In genomic region chr6:91081452-91082067, GRCh38 we compare ENCODE assay signal across 9 cellular contexts.
A peak's percentile ranks its signal among the peaks of the same experiment; 100 is the strongest.
DNase-seq lines count a peak whose midpoint lies in the region; ATAC-seq and TF ChIP-seq lines count a peak whose summit lies in the region.
"Had no signal": no experiment of that assay in that cellular context is flagged by ENCODE, and none has a peak within 500 bp of the region (broad histone marks: within the 10 kb centered on the region; RNA-seq: fewer than 3 reads in every experiment).

No MANE protein-coding gene starts in this region.

- no peaks in the 10 kb centered on the region for H3K36me3 ChIP-seq in KMS-11 (ENCODE audit: insufficient read depth)

- H3K9ac ChIP-seq in KMS-11: no peak overlapping the region

- no peaks in the 10 kb centered on the region for H3K27me3 Mint-ChIP-seq in endothelial cell (ENCODE audit: unreplicated experiment)

- no peaks in the 10 kb centered on the region for H3K79me2 ChIP-seq in KMS-11 (ENCODE audit: insufficient read depth, low read depth)

- H4K20me1 ChIP-seq in KMS-11 (ENCODE audit: insufficient read depth): no peaks in the 10 kb centered on the region

- no peaks in the 10 kb centered on the region for H3K36me3 Mint-ChIP-seq in endothelial cell (ENCODE audit: low read depth, unreplicated experiment)
- H3K36me3 Mint-ChIP-seq: T-cell had no signal

- no peak overlapping the region for H3K4me3 Mint-ChIP-seq in endothelial cell (ENCODE audit: unreplicated experiment)
- H3K4me3 Mint-ChIP-seq: T-cell had no signal

- no peak overlapping the region for H3K4me2 ChIP-seq in KMS-11

- peak; percentile 23 for DNase-seq in DMS114 treated with DMSO at 0.1 percent for 48 hours (lab: John Stamatoyannopoulos, UW; ENCODE audit: unreplicated experiment)
- DNase-seq in OCI-M1 (lab: John Stamatoyannopoulos, UW): peak; percentile 79
- peak; percentile 41 for DNase-seq in endothelial cell (ENCODE audit: low spot score)
- DNase-seq in myocyte (ENCODE audit: low read depth): peak; percentile 61
- no peak for DNase-seq in activated effector memory CD4-positive, alpha-beta T cell treated with Interleukin-2 at 50 U/mL for 16 hours
- DNase-seq in activated CD4-positive, CD25-positive, alpha-beta regulatory T cell (lab: John Stamatoyannopoulos, UW): no peak
- DNase-seq: T-cell had no signal

- TF ChIP-seq CTCF in KMS-11 (conservative IDR thresholded peaks at IDR 0.05; ENCODE audit: low read depth, low read length) (peak; percentile 74), endothelial cell (IDR thresholded peaks at IDR 0.05; ENCODE audit: unreplicated experiment) (peak; percentile 71)

- H3K4me1 ChIP-seq in KMS-11 (ENCODE audit: low read depth, poor library complexity, severe bottlenecking): no peaks in the 10 kb centered on the region

- peak; percentile 80 for ATAC-seq in GM19463 (IDR thresholded peaks at IDR 0.05; ENCODE audit: unreplicated experiment)

- H3K4me1 Mint-ChIP-seq in endothelial cell (ENCODE audit: unreplicated experiment): no peaks in the 10 kb centered on the region
- H3K4me1 Mint-ChIP-seq: T-cell had no signal

- no peak overlapping the region for H3K27ac Mint-ChIP-seq in endothelial cell (ENCODE audit: unreplicated experiment)
- H3K27ac Mint-ChIP-seq: T-cell had no signal

- no peaks in the 10 kb centered on the region for H3K27me3 ChIP-seq in KMS-11 (ENCODE audit: insufficient read depth, low read depth)

- H3K27ac ChIP-seq in KMS-11: no peak overlapping the region

- H3K9me3 Mint-ChIP-seq in endothelial cell (ENCODE audit: unreplicated experiment): no peaks in the 10 kb centered on the region
- H3K9me3 Mint-ChIP-seq: T-cell had no signal

- no peak overlapping the region for H2AFZ ChIP-seq in KMS-11 (ENCODE audit: low read depth)

- H3K4me3 ChIP-seq in KMS-11 (IDR thresholded peaks at IDR 0.05; ENCODE audit: insufficient read depth, low read depth, low read length): no peak overlapping the region

Comparison
In these comparisons a context has a peak if more than half of its experiments do, and no peak if none do; other contexts are left out.
1. DNase-seq: peak in DMS114 treated with DMSO at 0.1 percent for 48 hours (single experiment), OCI-M1 (single experiment), endothelial cell (single experiment) and myocyte (single experiment); none in activated effector memory CD4-positive, alpha-beta T cell treated with Interleukin-2 at 50 U/mL for 16 hours (single experiment) and activated CD4-positive, CD25-positive, alpha-beta regulatory T cell (0 of 4).